Comparison of ENCODE assay signal across 17 cellular contexts in genomic region chr10:29857843-29858242, GRCh38.
A peak's percentile ranks its signal among the peaks of the same experiment; 100 is the strongest.
DNase-seq lines count a peak whose midpoint lies in the region; ATAC-seq and TF ChIP-seq lines count a peak whose summit lies in the region.
"Had no signal": no experiment of that assay in that cellular context is flagged by ENCODE, and none has a peak within 500 bp of the region (broad histone marks: within the 10 kb centered on the region; RNA-seq: fewer than 3 reads in every experiment).

No MANE protein-coding gene starts in this region.

- peak overlapping the region; percentile 52 for H2AFZ ChIP-seq in parathyroid adenoma

- H3K9me3 ChIP-seq in heart left ventricle (no peaks in the 10 kb centered on the region), left ventricle myocardium inferior (replicated peaks) (no peaks in the 10 kb centered on the region), parathyroid adenoma (ENCODE audit: control insufficient read depth, low read length) (no peaks in the 10 kb centered on the region)
- H3K9me3 ChIP-seq: right lobe of liver, SJSA1 had no signal

- no peak overlapping the region for H3K9ac ChIP-seq in parathyroid adenoma

- POLR2A ChIA-PET in HEK293T (lab: Yijun Ruan, JAX) = no interaction called here

- peak in 1 of 4 donors; percentile 52 for ATAC-seq in heart left ventricle
- ATAC-seq in HG03025 (IDR thresholded peaks at IDR 0.05; ENCODE audit: low FRiP score, unreplicated experiment) = no peak
- no peak for ATAC-seq in HG02981 (IDR thresholded peaks at IDR 0.05; ENCODE audit: unreplicated experiment)
- ATAC-seq: GM12878 had no signal

- H3K27me3 ChIP-seq in heart left ventricle (no peaks in the 10 kb centered on the region), left ventricle myocardium inferior (ENCODE audit: low read depth) (no peaks in the 10 kb centered on the region), parathyroid adenoma (ENCODE audit: control insufficient read depth, insufficient read depth, low read length) (no peaks in the 10 kb centered on the region)
- H3K27me3 ChIP-seq: right lobe of liver, SJSA1 had no signal

- WGBS in heart left ventricle, 4 donors = 74 to 80% (median 76%) methylated on average over 2 of the region's 2 CpGs

- H3K4me2 ChIP-seq in parathyroid adenoma (ENCODE audit: low read length) = peak overlapping the region; percentile 31

- H3K27ac ChIP-seq in heart left ventricle = peak overlapping the region in 7 of 12 donors; percentile 9 to 74 (median 33)
- H3K27ac ChIP-seq in left ventricle myocardium inferior (replicated peaks) = peak overlapping the region; percentile 54
- H3K27ac ChIP-seq in parathyroid adenoma = peak overlapping the region; percentile 18
- H3K27ac ChIP-seq: dorsolateral prefrontal cortex, right lobe of liver, SJSA1 had no signal

- CTCF ChIA-PET in HEK293T (lab: Yijun Ruan, JAX) = interaction anchor here (0.7 to 1.7 kb wide), 2 partner anchors 41 to 163 kb away, joined by 3 to 4 read pairs; no protein-coding TSS in a partner anchor

- no peak for TF ChIP-seq POLR2A in heart left ventricle (IDR thresholded peaks at IDR 0.05)

- no peaks in the 10 kb centered on the region for H3K36me3 ChIP-seq in heart left ventricle
- no peaks in the 10 kb centered on the region for H3K36me3 ChIP-seq in left ventricle myocardium inferior
- no peaks in the 10 kb centered on the region for H3K36me3 ChIP-seq in parathyroid adenoma (ENCODE audit: control insufficient read depth, insufficient read depth, low read length)
- H3K36me3 ChIP-seq: right lobe of liver, SJSA1 had no signal

- DNase-seq in heart left ventricle (no peak), cardiac septum (ENCODE audit: low spot score) (no peak), left ventricle myocardium inferior (no peak), HEK293T (ENCODE audit: extremely low spot score) (no peak)
- no peak for DNase-seq in activated effector memory CD4-positive, alpha-beta T cell treated with anti-CD3 and anti-CD28 coated beads, Interleukin-2, amount 50 U/mL, for 16 hours
- DNase-seq: activated naive CD8-positive, alpha-beta T cell treated with anti-CD3 and anti-CD28 coated beads, Interleukin-2, amount 10 ng/mL, durations not matched to agents 7 days and 5 days; erythroblast; GF-D8; NCI-H2081 treated with DMSO at 0.1 percent for 48 hours; NCI-H524 treated with DMSO at 0.1 percent for 48 hours had no signal

- H3K79me2 ChIP-seq in parathyroid adenoma = no peaks in the 10 kb centered on the region

- intact Hi-C loops in heart left ventricle (cut with DNase I) = loop anchor here in 7 of 10 donors (2.0 to 10.0 kb wide), 5 partner anchors 71 to 343 kb away; partner anchors contain the start of gene SVIL (in 1 of the 7)
- intact Hi-C loops in cardiac septum (cut with DNase I) = loop anchor here (1.0 to 10.0 kb wide), 3 partner anchors 121 to 323 kb away; no protein-coding TSS in a partner anchor
- intact Hi-C loops in left ventricle myocardium inferior (cut with micrococcal nuclease) = no loop called here

- H3K4me1 ChIP-seq in heart left ventricle (peaks cover 0 to 12% (median 3%) of the 10 kb centered on the region in 12 donors), left ventricle myocardium inferior (peaks cover 12% of the 10 kb centered on the region), parathyroid adenoma (peaks cover 4% of the 10 kb centered on the region)

- H3K4me3 ChIP-seq in heart left ventricle = no peak overlapping the region
- H3K4me3 ChIP-seq in left ventricle myocardium inferior = peak overlapping the region; percentile 7
- H3K4me3 ChIP-seq in parathyroid adenoma (ENCODE audit: low read depth, low read length) = peak overlapping the region; percentile 2
- H3K4me3 ChIP-seq: dorsolateral prefrontal cortex, GM12878, right lobe of liver, SJSA1 had no signal

- TF ChIP-seq CTCF in heart left ventricle (IDR thresholded peaks at IDR 0.05) (no peak), left ventricle myocardium inferior (IDR thresholded peaks at IDR 0.05; ENCODE audit: borderline replicate concordance) (no peak), parathyroid adenoma (IDR thresholded peaks at IDR 0.05) (no peak)

TF ChIP-seq in HEK293T, 16 proteins besides CTCF, POLR2A, EP300 and RAD21:
- TF ChIP-seq ELF4 (IDR thresholded peaks at IDR 0.05) (no peak), CTBP1 (IDR thresholded peaks at IDR 0.05; ENCODE audit: borderline replicate concordance) (no peak), L3MBTL2 (conservative IDR thresholded peaks at IDR 0.05) (no peak), PKNOX1 (IDR thresholded peaks at IDR 0.05) (no peak), HDGF (IDR thresholded peaks at IDR 0.05; ENCODE audit: borderline replicate concordance) (no peak), NFRKB (IDR thresholded peaks at IDR 0.05) (no peak), BHLHE40 (IDR thresholded peaks at IDR 0.05; ENCODE audit: borderline replicate concordance) (no peak), SP1 (IDR thresholded peaks at IDR 0.05) (no peak), SUZ12 (IDR thresholded peaks at IDR 0.05) (no peak), LEF1 (IDR thresholded peaks at IDR 0.05; ENCODE audit: borderline replicate concordance) (no peak), ZNF384 (IDR thresholded peaks at IDR 0.05) (no peak), FOXM1 (IDR thresholded peaks at IDR 0.05; ENCODE audit: borderline replicate concordance) (no peak), ARNT (IDR thresholded peaks at IDR 0.05) (no peak), FOXK2 (IDR thresholded peaks at IDR 0.05) (no peak), FOXA1 (IDR thresholded peaks at IDR 0.05) (no peak), TARDBP (IDR thresholded peaks at IDR 0.05) (no peak)

Comparison
In these comparisons a context has a peak if more than half of its experiments do, and no peak if none do; other contexts are left out.
1. H3K4me3 ChIP-seq: peak in left ventricle myocardium inferior (single experiment) and parathyroid adenoma (single experiment); none in heart left ventricle (0 of 12).
2. Peak in every context shown above with its lines, with median percentiles within 50 percentile points of each other: H3K27ac ChIP-seq.